ENCODE assay signal across 20 cellular contexts in the genomic region with DNA sequence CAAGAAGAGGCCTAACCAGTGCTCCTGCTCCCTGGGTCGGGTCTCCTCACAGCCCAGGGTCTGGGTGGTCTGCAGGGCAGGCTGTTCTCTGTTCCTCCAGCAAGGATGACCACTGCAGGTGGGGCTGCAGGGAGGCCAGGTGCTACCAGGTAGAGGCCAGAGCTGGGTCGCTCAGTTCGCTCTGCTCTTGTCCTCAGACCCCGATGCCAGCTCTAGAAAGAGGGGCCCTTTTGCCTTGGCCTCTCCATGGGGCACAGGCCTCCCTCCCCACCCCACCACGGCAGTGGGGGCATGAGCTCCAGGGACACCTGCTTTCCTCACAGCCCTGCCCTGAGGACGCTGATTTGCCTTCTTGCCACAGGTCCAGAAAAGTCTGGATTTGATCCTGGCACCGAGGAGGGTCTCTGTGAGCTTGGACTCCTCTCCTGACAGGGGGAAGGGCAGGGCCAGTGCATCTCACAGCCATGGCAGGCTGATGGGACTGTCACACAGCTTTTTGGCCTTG.
"Had no signal": no experiment of that assay in that cellular context is flagged by ENCODE, and none has a peak within 500 bp of the region (broad histone marks: within the 10 kb centered on the region; RNA-seq: fewer than 3 reads in every experiment).

No MANE protein-coding gene starts in this region.

- H3K36me3 ChIP-seq: colonic mucosa, heart right ventricle, right lobe of liver, suprapubic skin, tibial artery, upper lobe of right lung had no signal

- ATAC-seq: esophagus mucosa; heart right ventricle; left lobe of liver; psoas muscle; stimulated activated memory B cell treated with anti-CD40 and anti-IgM and Interleukin-4, amounts not matched to agents 10 μg/mL and 1 μg/mL and 100 μg/mL, for 72 hours; upper lobe of right lung had no signal

- H3K27ac ChIP-seq: colonic mucosa, heart right ventricle, psoas muscle, right lobe of liver, suprapubic skin, tibial artery, upper lobe of right lung had no signal

- H3K4me3 ChIP-seq: colonic mucosa, heart right ventricle, psoas muscle, right lobe of liver, suprapubic skin, tibial artery, upper lobe of right lung had no signal

- H3K9me3 ChIP-seq: colonic mucosa, heart right ventricle, psoas muscle, right lobe of liver, suprapubic skin, tibial artery, upper lobe of right lung had no signal

- DNase-seq: cerebellar nuclear complex; colonic mucosa; dermis blood vessel endothelial cell; effector CD8-positive, alpha-beta T cell; heart right ventricle; hypothalamus; midbrain; nephron progenitor cell; psoas muscle; retina; right lobe of liver; stimulated activated CD4-positive, alpha-beta T cell treated with anti-CD3 and anti-CD28 coated beads, Interleukin-15, amount 100 ng/mL, for 24 hours; stimulated activated CD4-positive, alpha-beta T cell treated with anti-CD3 and anti-CD28 coated beads, Interleukin-1b, Interleukin-23, amount 100 ng/mL, for 48 hours; stimulated activated CD4-positive, alpha-beta T cell treated with anti-CD3 and anti-CD28 coated beads, Interleukin-4, amount 100 ng/mL, for 24 hours; upper lobe of right lung had no signal

- H3K36me3 Mint-ChIP-seq: stimulated activated memory B cell treated with anti-CD40 and anti-IgM and Interleukin-4, amounts not matched to agents 10 μg/mL and 1 μg/mL and 100 μg/mL, for 72 hours had no signal

- H3K9me3 Mint-ChIP-seq: nephron progenitor cell had no signal

- H3K4me1 ChIP-seq: colonic mucosa, heart right ventricle, psoas muscle, right lobe of liver, suprapubic skin, tibial artery, upper lobe of right lung had no signal

- H3K27me3 ChIP-seq: colonic mucosa, right lobe of liver had no signal

- H3K27ac Mint-ChIP-seq: nephron progenitor cell; stimulated activated memory B cell treated with anti-CD40 and anti-IgM and Interleukin-4, amounts not matched to agents 10 μg/mL and 1 μg/mL and 100 μg/mL, for 72 hours had no signal

- H3K4me3 Mint-ChIP-seq: nephron progenitor cell; stimulated activated memory B cell treated with anti-CD40 and anti-IgM and Interleukin-4, amounts not matched to agents 10 μg/mL and 1 μg/mL and 100 μg/mL, for 72 hours had no signal
